8 cellular contexts compared by ENCODE assay signal in the genomic region with DNA sequence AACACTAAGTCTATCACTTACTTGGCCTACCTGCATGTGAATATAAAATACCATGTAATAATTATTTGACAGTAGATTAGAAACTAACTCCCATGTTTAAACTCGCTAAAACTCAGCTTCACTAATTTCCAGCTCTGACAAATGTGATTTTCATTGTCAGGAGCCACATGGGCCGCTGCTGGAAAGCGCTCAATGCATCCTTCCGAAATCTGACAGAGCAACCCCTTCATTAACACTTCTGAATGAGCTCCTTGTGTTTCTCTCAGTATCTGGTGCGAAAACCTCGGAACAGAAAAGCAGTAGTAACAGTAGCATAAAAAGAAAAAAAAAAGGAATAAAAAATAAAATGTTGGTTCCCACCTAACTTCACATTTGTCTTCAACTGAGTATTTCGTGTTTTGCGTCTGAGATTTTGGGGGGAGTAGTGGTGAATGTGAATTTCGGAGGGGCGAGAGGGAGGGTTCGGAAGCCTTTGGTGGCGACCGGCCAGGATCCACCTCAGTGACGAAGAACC. TPM values are rescaled to one million over a fixed set of nuclear protein-coding genes. Genes with fewer than 3 reads are reported as not detected.
DNase-seq lines count a peak whose midpoint lies in the region; ATAC-seq and TF ChIP-seq lines count a peak whose summit lies in the region.

No MANE protein-coding gene starts in this region.

- H3K4me1 ChIP-seq in left ventricle myocardium inferior (peaks cover 19% of the 10 kb centered on the region), adipocyte (ENCODE audit: control insufficient read depth, insufficient read depth, low read length) (peaks cover 31% of the 10 kb centered on the region)

- peaks cover 8 to 15% of the 10 kb centered on the region in 2 donors for H3K4me1 Mint-ChIP-seq in stimulated activated naive B cell treated with anti-CD40 and anti-IgM and Interleukin-4, amounts not matched to agents 10 μg/mL and 1 μg/mL and 100 μg/mL, for 72 hours

- H3K36me3 Mint-ChIP-seq in stimulated activated naive B cell treated with anti-CD40 and anti-IgM and Interleukin-4, amounts not matched to agents 10 μg/mL and 1 μg/mL and 100 μg/mL, for 72 hours = peaks cover 5 to 14% of the 10 kb centered on the region in 2 donors

- peak overlapping the region; percentile 93 for H3K27ac ChIP-seq in left ventricle myocardium inferior (replicated peaks)

- H3K27me3 Mint-ChIP-seq in stimulated activated naive B cell treated with anti-CD40 and anti-IgM and Interleukin-4, amounts not matched to agents 10 μg/mL and 1 μg/mL and 100 μg/mL, for 72 hours = no peaks in the 10 kb centered on the region

- H3K27ac Mint-ChIP-seq in stimulated activated naive B cell treated with anti-CD40 and anti-IgM and Interleukin-4, amounts not matched to agents 10 μg/mL and 1 μg/mL and 100 μg/mL, for 72 hours = peak overlapping the region; percentile 97

- TF ChIP-seq CTCF in left ventricle myocardium inferior (IDR thresholded peaks at IDR 0.05; ENCODE audit: borderline replicate concordance) = no peak

- ATAC-seq in Right ventricle myocardium superior (ENCODE audit: poor library complexity) = no peak
- no peak for ATAC-seq in stimulated activated naive B cell treated with anti-CD40 and anti-IgM and Interleukin-4, amounts not matched to agents 10 μg/mL and 1 μg/mL and 100 μg/mL, for 72 hours (replicated peaks)

- H3K9me3 Mint-ChIP-seq in stimulated activated naive B cell treated with anti-CD40 and anti-IgM and Interleukin-4, amounts not matched to agents 10 μg/mL and 1 μg/mL and 100 μg/mL, for 72 hours = no peaks in the 10 kb centered on the region

- H3K27me3 ChIP-seq in left ventricle myocardium inferior (ENCODE audit: low read depth) (no peaks in the 10 kb centered on the region), adipocyte (replicated peaks; ENCODE audit: control insufficient read depth, insufficient read depth, low read length) (no peaks in the 10 kb centered on the region)

- H3K9me3 ChIP-seq in left ventricle myocardium inferior (replicated peaks) = no peaks in the 10 kb centered on the region
- no peaks in the 10 kb centered on the region for H3K9me3 ChIP-seq in adipocyte (ENCODE audit: control insufficient read depth, low read length)

- H3K4me3 ChIP-seq in left ventricle myocardium inferior (peak overlapping the region; percentile 87), adipocyte (ENCODE audit: low read length) (peak overlapping the region; percentile 99)

- peak overlapping the region; percentile 95 to 99 for H3K4me3 Mint-ChIP-seq in stimulated activated naive B cell treated with anti-CD40 and anti-IgM and Interleukin-4, amounts not matched to agents 10 μg/mL and 1 μg/mL and 100 μg/mL, for 72 hours

- H3K36me3 ChIP-seq in left ventricle myocardium inferior = peaks cover 23% of the 10 kb centered on the region
- peaks cover 30% of the 10 kb centered on the region for H3K36me3 ChIP-seq in adipocyte (ENCODE audit: control insufficient read depth, insufficient read depth, low read length, severe bottlenecking)

- intact Hi-C loops in left ventricle myocardium inferior (cut with micrococcal nuclease) = no loop called here
- intact Hi-C loops in Right ventricle myocardium superior (cut with DNase I) = loop anchor here (10.0 kb wide), 2 partner anchors 73 to 193 kb away; a partner anchor contains a TSS

- peak overlapping the region; percentile 99 for H3K9ac ChIP-seq in adipocyte (ENCODE audit: low read length)

- DNase-seq in left ventricle myocardium inferior (no peak), Right ventricle myocardium superior (no peak), adipocyte (ENCODE audit: low read depth) (peak; percentile 36), iPS-NIHi7 (ENCODE audit: extremely low spot score) (peak; percentile 25), NCI-H2196 treated with DMSO at 0.1 percent for 48 hours (lab: John Stamatoyannopoulos, UW; ENCODE audit: unreplicated experiment) (no peak), GM19238 (ENCODE audit: insufficient read length, low spot score) (no peak), epidermal melanocyte (ENCODE audit: insufficient read length, low spot score) (no peak)
- no peak for DNase-seq in stimulated activated naive B cell treated with anti-CD40 and anti-IgM and Interleukin-4, amounts not matched to agents 10 μg/mL and 1 μg/mL and 100 μg/mL, for 72 hours

RNA-seq across cellular contexts. Expression of a gene that starts 0.7 kb away (rescaled TPM):
- total RNA-seq in left ventricle myocardium inferior (93.7 TPM), Right ventricle myocardium superior (111 TPM)

RNA-seq across cellular contexts. Expression of a gene that starts 47.4 kb away (rescaled TPM):
- 0.58 TPM for total RNA-seq in left ventricle myocardium inferior
- 0.48 TPM for total RNA-seq in Right ventricle myocardium superior

RNA-seq across cellular contexts. Expression of a gene that starts 55.2 kb away (rescaled TPM):
- total RNA-seq in left ventricle myocardium inferior (0.22 TPM), Right ventricle myocardium superior (not detected)

Comparison
In these comparisons a context has a peak if more than half of its experiments do, and no peak if none do; other contexts are left out.
1. DNase-seq: peak in adipocyte (single experiment) and iPS-NIHi7 (single experiment); none in left ventricle myocardium inferior (single experiment), Right ventricle myocardium superior (single experiment), stimulated activated naive B cell treated with anti-CD40 and anti-IgM and Interleukin-4, amounts not matched to agents 10 μg/mL and 1 μg/mL and 100 μg/mL, for 72 hours (single experiment), NCI-H2196 treated with DMSO at 0.1 percent for 48 hours (single experiment), GM19238 (single experiment) and epidermal melanocyte (single experiment).